In the genomic region with DNA sequence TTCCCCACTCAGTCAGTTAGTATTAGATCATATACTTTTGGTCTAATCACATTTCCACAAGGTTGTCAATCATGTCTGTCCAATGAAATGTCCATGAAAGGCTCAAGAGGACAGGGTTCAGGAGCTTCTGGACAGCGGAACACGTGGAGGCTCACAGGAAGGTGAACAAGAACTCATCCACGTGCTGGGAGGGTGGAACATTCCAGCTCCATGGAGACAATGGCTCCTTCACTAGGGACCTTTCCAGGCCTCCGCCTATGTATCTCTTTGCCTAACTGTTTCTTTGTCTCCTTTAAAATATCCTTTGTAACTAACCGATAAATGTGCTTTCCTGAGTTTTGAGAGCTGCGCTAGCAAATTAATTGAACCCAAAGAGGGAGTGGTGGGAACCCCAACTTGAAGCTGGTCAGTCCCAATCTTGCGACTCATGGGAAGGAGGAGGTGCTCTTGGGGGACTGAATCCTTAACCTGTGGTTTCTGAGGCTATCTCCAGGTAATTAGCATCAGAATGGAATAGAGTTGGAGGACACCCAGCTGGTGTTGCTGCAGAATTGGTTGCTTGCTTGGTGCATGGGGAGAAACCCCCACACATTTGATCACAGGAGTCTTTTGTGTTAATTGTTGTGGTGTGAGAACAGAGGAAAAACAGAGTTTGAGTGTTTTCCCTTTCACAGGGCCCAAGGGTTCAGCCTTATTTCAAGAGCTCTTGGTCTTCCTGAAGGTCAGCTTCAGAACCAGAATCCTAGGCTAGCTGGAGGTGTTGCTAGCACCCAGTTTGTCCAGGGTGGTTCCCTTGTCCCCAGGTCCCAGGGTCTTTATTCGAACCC, we compare ENCODE assay signal across 1 cellular context.
TF ChIP-seq lines count a peak whose summit lies in the region.

No MANE protein-coding gene starts in this region.

TF ChIP-seq in HepG2, 621 proteins besides CTCF, POLR2A, EP300 and RAD21 (continues in another document):
- TF ChIP-seq ZNF34 (CRISPR knock-in tag; IDR thresholded peaks at IDR 0.05; ENCODE audit: borderline replicate concordance) (no peak), KDM5B (CRISPR knock-in tag; IDR thresholded peaks at IDR 0.05; ENCODE audit: borderline replicate concordance) (no peak), NPAS2 (CRISPR knock-in tag; IDR thresholded peaks at IDR 0.05; ENCODE audit: borderline replicate concordance) (no peak), HNF4A (CRISPR knock-in tag; IDR thresholded peaks at IDR 0.05) (peak; percentile 36; the same call in 1 of the 2 replicates), PRMT3 (CRISPR knock-in tag; IDR thresholded peaks at IDR 0.05; ENCODE audit: borderline replicate concordance, low read depth) (no peak), ZBTB21 (CRISPR knock-in tag; IDR thresholded peaks at IDR 0.05) (no peak), U2AF2 (IDR thresholded peaks at IDR 0.05; ENCODE audit: low read depth, low read length) (no peak), KLF13 (CRISPR knock-in tag; IDR thresholded peaks at IDR 0.05) (no peak), ZNF260 (CRISPR knock-in tag; IDR thresholded peaks at IDR 0.05; ENCODE audit: borderline replicate concordance, low read depth) (no peak), TEAD2 (CRISPR knock-in tag; IDR thresholded peaks at IDR 0.05) (no peak), REXO4 (CRISPR knock-in tag; IDR thresholded peaks at IDR 0.05; ENCODE audit: borderline replicate concordance) (0 out of 2 replicates have a peak, but pooled peaks have one; percentile 48), DZIP1 (CRISPR knock-in tag; IDR thresholded peaks at IDR 0.05) (no peak), ZNF674 (CRISPR knock-in tag; IDR thresholded peaks at IDR 0.05; ENCODE audit: low read depth) (no peak), ZNF296 (CRISPR knock-in tag; conservative IDR thresholded peaks at IDR 0.05) (no peak), ZNF451 (CRISPR knock-in tag; IDR thresholded peaks at IDR 0.05) (no peak), ZFP36L1 (CRISPR knock-in tag; IDR thresholded peaks at IDR 0.05) (peak; percentile 54; the same call in 1 of the 2 replicates), GATA4 (IDR thresholded peaks at IDR 0.05; ENCODE audit: borderline replicate concordance, low read depth) (no peak), ONECUT2 (CRISPR knock-in tag; IDR thresholded peaks at IDR 0.05) (no peak), CHD2 (IDR thresholded peaks at IDR 0.05; ENCODE audit: low read depth, low read length) (no peak), ZZZ3 (CRISPR knock-in tag; IDR thresholded peaks at IDR 0.05; ENCODE audit: borderline replicate concordance) (no peak), CEBPB (IDR thresholded peaks at IDR 0.05; ENCODE audit: borderline replicate concordance, low read depth, low read length) (no peak), WIZ (CRISPR knock-in tag; IDR thresholded peaks at IDR 0.05) (no peak), AFF4 (CRISPR knock-in tag; IDR thresholded peaks at IDR 0.05) (no peak), TERF1 (CRISPR knock-in tag; IDR thresholded peaks at IDR 0.05) (no peak), FOXM1 (CRISPR knock-in tag; IDR thresholded peaks at IDR 0.05) (no peak)
- TF ChIP-seq, protein P1, sequence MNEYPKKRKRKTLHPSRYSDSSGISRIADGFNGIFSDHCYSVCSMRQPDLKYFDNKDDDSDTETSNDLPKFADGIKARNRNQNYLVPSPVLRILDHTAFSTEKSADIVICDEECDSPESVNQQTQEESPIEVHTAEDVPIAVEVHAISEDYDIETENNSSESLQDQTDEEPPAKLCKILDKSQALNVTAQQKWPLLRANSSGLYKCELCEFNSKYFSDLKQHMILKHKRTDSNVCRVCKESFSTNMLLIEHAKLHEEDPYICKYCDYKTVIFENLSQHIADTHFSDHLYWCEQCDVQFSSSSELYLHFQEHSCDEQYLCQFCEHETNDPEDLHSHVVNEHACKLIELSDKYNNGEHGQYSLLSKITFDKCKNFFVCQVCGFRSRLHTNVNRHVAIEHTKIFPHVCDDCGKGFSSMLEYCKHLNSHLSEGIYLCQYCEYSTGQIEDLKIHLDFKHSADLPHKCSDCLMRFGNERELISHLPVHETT (CRISPR knock-in tag; conservative IDR thresholded peaks at IDR 0.05), result no peak
- TF ChIP-seq, protein P2, sequence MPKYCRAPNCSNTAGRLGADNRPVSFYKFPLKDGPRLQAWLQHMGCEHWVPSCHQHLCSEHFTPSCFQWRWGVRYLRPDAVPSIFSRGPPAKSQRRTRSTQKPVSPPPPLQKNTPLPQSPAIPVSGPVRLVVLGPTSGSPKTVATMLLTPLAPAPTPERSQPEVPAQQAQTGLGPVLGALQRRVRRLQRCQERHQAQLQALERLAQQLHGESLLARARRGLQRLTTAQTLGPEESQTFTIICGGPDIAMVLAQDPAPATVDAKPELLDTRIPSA (CRISPR knock-in tag; IDR thresholded peaks at IDR 0.05; ENCODE audit: borderline replicate concordance), result no peak
- TF ChIP-seq, protein P3, sequence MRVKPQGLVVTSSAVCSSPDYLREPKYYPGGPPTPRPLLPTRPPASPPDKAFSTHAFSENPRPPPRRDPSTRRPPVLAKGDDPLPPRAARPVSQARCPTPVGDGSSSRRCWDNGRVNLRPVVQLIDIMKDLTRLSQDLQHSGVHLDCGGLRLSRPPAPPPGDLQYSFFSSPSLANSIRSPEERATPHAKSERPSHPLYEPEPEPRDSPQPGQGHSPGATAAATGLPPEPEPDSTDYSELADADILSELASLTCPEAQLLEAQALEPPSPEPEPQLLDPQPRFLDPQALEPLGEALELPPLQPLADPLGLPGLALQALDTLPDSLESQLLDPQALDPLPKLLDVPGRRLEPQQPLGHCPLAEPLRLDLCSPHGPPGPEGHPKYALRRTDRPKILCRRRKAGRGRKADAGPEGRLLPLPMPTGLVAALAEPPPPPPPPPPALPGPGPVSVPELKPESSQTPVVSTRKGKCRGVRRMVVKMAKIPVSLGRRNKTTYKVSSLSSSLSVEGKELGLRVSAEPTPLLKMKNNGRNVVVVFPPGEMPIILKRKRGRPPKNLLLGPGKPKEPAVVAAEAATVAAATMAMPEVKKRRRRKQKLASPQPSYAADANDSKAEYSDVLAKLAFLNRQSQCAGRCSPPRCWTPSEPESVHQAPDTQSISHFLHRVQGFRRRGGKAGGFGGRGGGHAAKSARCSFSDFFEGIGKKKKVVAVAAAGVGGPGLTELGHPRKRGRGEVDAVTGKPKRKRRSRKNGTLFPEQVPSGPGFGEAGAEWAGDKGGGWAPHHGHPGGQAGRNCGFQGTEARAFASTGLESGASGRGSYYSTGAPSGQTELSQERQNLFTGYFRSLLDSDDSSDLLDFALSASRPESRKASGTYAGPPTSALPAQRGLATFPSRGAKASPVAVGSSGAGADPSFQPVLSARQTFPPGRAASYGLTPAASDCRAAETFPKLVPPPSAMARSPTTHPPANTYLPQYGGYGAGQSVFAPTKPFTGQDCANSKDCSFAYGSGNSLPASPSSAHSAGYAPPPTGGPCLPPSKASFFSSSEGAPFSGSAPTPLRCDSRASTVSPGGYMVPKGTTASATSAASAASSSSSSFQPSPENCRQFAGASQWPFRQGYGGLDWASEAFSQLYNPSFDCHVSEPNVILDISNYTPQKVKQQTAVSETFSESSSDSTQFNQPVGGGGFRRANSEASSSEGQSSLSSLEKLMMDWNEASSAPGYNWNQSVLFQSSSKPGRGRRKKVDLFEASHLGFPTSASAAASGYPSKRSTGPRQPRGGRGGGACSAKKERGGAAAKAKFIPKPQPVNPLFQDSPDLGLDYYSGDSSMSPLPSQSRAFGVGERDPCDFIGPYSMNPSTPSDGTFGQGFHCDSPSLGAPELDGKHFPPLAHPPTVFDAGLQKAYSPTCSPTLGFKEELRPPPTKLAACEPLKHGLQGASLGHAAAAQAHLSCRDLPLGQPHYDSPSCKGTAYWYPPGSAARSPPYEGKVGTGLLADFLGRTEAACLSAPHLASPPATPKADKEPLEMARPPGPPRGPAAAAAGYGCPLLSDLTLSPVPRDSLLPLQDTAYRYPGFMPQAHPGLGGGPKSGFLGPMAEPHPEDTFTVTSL (CRISPR knock-in tag; IDR thresholded peaks at IDR 0.05; ENCODE audit: borderline replicate concordance), result no peak
- TF ChIP-seq, protein P4, sequence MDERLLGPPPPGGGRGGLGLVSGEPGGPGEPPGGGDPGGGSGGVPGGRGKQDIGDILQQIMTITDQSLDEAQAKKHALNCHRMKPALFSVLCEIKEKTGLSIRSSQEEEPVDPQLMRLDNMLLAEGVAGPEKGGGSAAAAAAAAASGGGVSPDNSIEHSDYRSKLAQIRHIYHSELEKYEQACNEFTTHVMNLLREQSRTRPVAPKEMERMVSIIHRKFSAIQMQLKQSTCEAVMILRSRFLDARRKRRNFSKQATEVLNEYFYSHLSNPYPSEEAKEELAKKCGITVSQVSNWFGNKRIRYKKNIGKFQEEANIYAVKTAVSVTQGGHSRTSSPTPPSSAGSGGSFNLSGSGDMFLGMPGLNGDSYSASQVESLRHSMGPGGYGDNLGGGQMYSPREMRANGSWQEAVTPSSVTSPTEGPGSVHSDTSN (CRISPR knock-in tag; IDR thresholded peaks at IDR 0.05), result peak; percentile 28; the same call in 1 of the 2 replicates
